ENCODE assay signal across 11 cellular contexts in genomic region chr11:88813233-88813915, GRCh38.
DNase-seq lines count a peak whose midpoint lies in the region; ATAC-seq and TF ChIP-seq lines count a peak whose summit lies in the region.
"Had no signal": no experiment of that assay in that cellular context is flagged by ENCODE, and none has a peak within 500 bp of the region (broad histone marks: within the 10 kb centered on the region; RNA-seq: fewer than 3 reads in every experiment).

No MANE protein-coding gene starts in this region.

- intact Hi-C loops in natural killer cell (cut with micrococcal nuclease) = no loop called here

- peaks cover 5% of the 10 kb centered on the region in 2 donors for H3K4me1 Mint-ChIP-seq in natural killer cell
- H3K4me1 Mint-ChIP-seq: IgD-negative memory B cell had no signal

- no peaks in the 10 kb centered on the region for H3K36me3 Mint-ChIP-seq in natural killer cell
- H3K36me3 Mint-ChIP-seq: brain, IgD-negative memory B cell had no signal

- H3K27me3 Mint-ChIP-seq in natural killer cell (ENCODE audit: low read depth in 2 of 2) = no peaks in the 10 kb centered on the region
- H3K27me3 Mint-ChIP-seq: brain, IgD-negative memory B cell had no signal

- H3K9me3 Mint-ChIP-seq in natural killer cell = peaks cover 5 to 9% of the 10 kb centered on the region in 2 donors

- no peak for TF ChIP-seq CTCF in natural killer cell (IDR thresholded peaks at IDR 0.05)

- DNase-seq in NCI-H1092 treated with DMSO at 0.1 percent for 48 hours (lab: John Stamatoyannopoulos, UW) (no peak), NCI-H345 (lab: John Stamatoyannopoulos, UW) (no peak), natural killer cell (no peak)
- DNase-seq in activated CD8-positive, alpha-beta memory T cell treated with anti-CD3 and anti-CD28 coated beads, Interleukin-2, amount 50 U/mL, for 4 hours = no peak
- DNase-seq: activated CD4-positive, alpha-beta T cell treated with anti-CD3 and anti-CD28 coated beads, Interleukin-2, amount 50 U/mL, for 48 hours had no signal

- H3K27ac Mint-ChIP-seq in natural killer cell = no peak overlapping the region
- H3K27ac Mint-ChIP-seq: IgD-negative memory B cell had no signal

- peak; percentile 96 for ATAC-seq in GM18519 (IDR thresholded peaks at IDR 0.05; ENCODE audit: low FRiP score, unreplicated experiment)
- peak; percentile 73 for ATAC-seq in GM19463 (IDR thresholded peaks at IDR 0.05; ENCODE audit: unreplicated experiment)
- ATAC-seq in HG02884 (IDR thresholded peaks at IDR 0.05; ENCODE audit: unreplicated experiment) = peak; percentile 91
- peak; percentile 76 for ATAC-seq in HG03571 (IDR thresholded peaks at IDR 0.05; ENCODE audit: unreplicated experiment)
- ATAC-seq in natural killer cell = no peak

- H3K4me3 Mint-ChIP-seq in natural killer cell = no peak overlapping the region
- H3K4me3 Mint-ChIP-seq: brain, IgD-negative memory B cell had no signal

Comparison
In these comparisons a context has a peak if more than half of its experiments do, and no peak if none do; other contexts are left out.
1. ATAC-seq: peak in GM18519 (single experiment), GM19463 (single experiment), HG02884 (single experiment) and HG03571 (single experiment); none in natural killer cell (0 of 3).